Comparison of ENCODE assay signal across 25 cellular contexts in the genomic region with DNA sequence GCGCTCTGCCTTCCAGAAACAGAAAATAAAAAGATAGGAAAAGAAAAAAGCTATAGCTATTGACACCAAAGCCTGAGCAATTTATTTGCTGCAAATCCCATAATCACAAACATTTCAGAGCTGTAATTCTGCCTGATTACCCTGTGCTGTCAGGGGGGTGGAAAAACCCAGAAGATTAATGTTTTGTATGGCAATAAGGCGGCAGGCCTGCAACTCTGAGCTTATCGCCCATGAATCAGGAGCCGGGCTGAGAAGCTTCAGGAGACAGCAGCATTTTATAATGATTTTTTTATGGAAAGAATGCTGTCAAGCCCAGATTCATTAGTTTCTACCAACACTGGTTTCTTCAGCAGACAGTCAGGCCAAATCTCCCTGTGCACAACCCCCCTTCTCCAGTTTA.
"Had no signal": no experiment of that assay in that cellular context is flagged by ENCODE, and none has a peak within 500 bp of the region (broad histone marks: within the 10 kb centered on the region; RNA-seq: fewer than 3 reads in every experiment).

No MANE protein-coding gene starts in this region.

- H3K27ac ChIP-seq: esophagus squamous epithelium, gastroesophageal sphincter, thoracic aorta, upper lobe of left lung had no signal

- H3K9me3 ChIP-seq: esophagus squamous epithelium, gastroesophageal sphincter, thoracic aorta, upper lobe of left lung had no signal

- H3K27me3 Mint-ChIP-seq: activated B cell treated with CpG ODN at 0.5 μM for 24 hours; activated CD4-positive, alpha-beta T cell treated with anti-CD3 and anti-CD28 coated beads for 36 hours; activated naive CD4-positive, alpha-beta T cell treated with anti-CD3 and anti-CD28 coated beads, Interleukin-2, amount 10 ng/mL, durations not matched to agents 7 days and 5 days; memory B cell; stimulated activated naive B cell treated with anti-CD40 and anti-IgM and Interleukin-4, amounts not matched to agents 10 μg/mL and 1 μg/mL and 100 μg/mL, for 72 hours had no signal

- H3K27ac Mint-ChIP-seq: activated B cell treated with CpG ODN at 0.5 μM for 24 hours; activated CD4-positive, alpha-beta T cell treated with anti-CD3 and anti-CD28 coated beads for 36 hours; activated naive CD4-positive, alpha-beta T cell treated with anti-CD3 and anti-CD28 coated beads, Interleukin-2, amount 10 ng/mL, durations not matched to agents 7 days and 5 days; endodermal cell; memory B cell; stimulated activated naive B cell treated with anti-CD40 and anti-IgM and Interleukin-4, amounts not matched to agents 10 μg/mL and 1 μg/mL and 100 μg/mL, for 72 hours; T-helper 1 cell treated with Interleukin-12 subunit alpha and Interleukin-12 subunit beta and Interleukin-4 antibody, amounts not matched to agents 30 μg/mL and 1 μg/mL, for 36 hours had no signal

- ATAC-seq: activated CD4-positive, alpha-beta T cell treated with anti-CD3 and anti-CD28 coated beads for 36 hours; activated T-cell treated with anti-CD3 and anti-CD28 coated beads, Interleukin-2, amount 50 U/mL, for 4 hours; gastroesophageal sphincter; left cardiac atrium; stimulated activated naive B cell treated with anti-CD40 and anti-IgM and Interleukin-4, amounts not matched to agents 10 μg/mL and 1 μg/mL and 100 μg/mL, for 72 hours had no signal

- H3K9me3 Mint-ChIP-seq: activated B cell treated with CpG ODN at 0.5 μM for 24 hours; activated naive CD4-positive, alpha-beta T cell treated with anti-CD3 and anti-CD28 coated beads, Interleukin-2, amount 10 ng/mL, durations not matched to agents 7 days and 5 days; activated T-cell treated with anti-CD3 and anti-CD28 coated beads, Interleukin-2, amount 50 U/mL, for 4 hours; stimulated activated naive B cell treated with anti-CD40 and anti-IgM and Interleukin-4, amounts not matched to agents 10 μg/mL and 1 μg/mL and 100 μg/mL, for 72 hours; T-helper 1 cell treated with Interleukin-12 subunit alpha and Interleukin-12 subunit beta and Interleukin-4 antibody, amounts not matched to agents 30 μg/mL and 1 μg/mL, for 36 hours had no signal

- H3K27me3 ChIP-seq: esophagus squamous epithelium, gastroesophageal sphincter, upper lobe of left lung had no signal

- H3K4me3 ChIP-seq: esophagus squamous epithelium, gastroesophageal sphincter, thoracic aorta, upper lobe of left lung had no signal

- DNase-seq: activated B cell treated with CpG ODN at 0.5 μM for 24 hours; activated CD4-positive, alpha-beta T cell treated with anti-CD3 and anti-CD28 coated beads for 36 hours; activated CD4-positive, alpha-beta T cell treated with anti-CD3 and anti-CD28 coated beads, Interleukin-2, amount 50 U/mL, for 48 hours; activated CD8-positive, alpha-beta memory T cell treated with anti-CD3 and anti-CD28 coated beads, Interleukin-2, amount 50 U/mL, for 48 hours; activated effector memory CD4-positive, alpha-beta T cell treated with anti-CD3 and anti-CD28 coated beads, Interleukin-2, amount 50 U/mL, for 16 hours; activated naive CD4-positive, alpha-beta T cell treated with anti-CD3 and anti-CD28 coated beads, Interleukin-2, amount 10 ng/mL, durations not matched to agents 7 days and 5 days; activated T-cell treated with anti-CD3 and anti-CD28 coated beads, Interleukin-2, amount 50 U/mL, for 4 hours; cortex of kidney; endodermal cell; esophagus squamous epithelium; head of caudate nucleus; hypothalamus; islet precursor cell; left cardiac atrium; nucleus accumbens; retina; stimulated activated CD4-positive, alpha-beta T cell treated with anti-CD3 and anti-CD28 coated beads, Interleukin-2, amount 100 ng/mL, for 48 hours; stimulated activated CD8-positive, alpha-beta memory T cell treated with anti-CD3 and anti-CD28 coated beads, Interleukin-4, amount 100 ng/mL, for 48 hours; stimulated activated naive B cell treated with anti-CD40 and anti-IgM and Interleukin-4, amounts not matched to agents 10 μg/mL and 1 μg/mL and 100 μg/mL, for 72 hours; T1000; upper lobe of left lung had no signal

- H3K4me3 Mint-ChIP-seq: activated B cell treated with CpG ODN at 0.5 μM for 24 hours; activated CD4-positive, alpha-beta T cell treated with anti-CD3 and anti-CD28 coated beads for 36 hours; activated naive CD4-positive, alpha-beta T cell treated with anti-CD3 and anti-CD28 coated beads, Interleukin-2, amount 10 ng/mL, durations not matched to agents 7 days and 5 days; activated T-cell treated with anti-CD3 and anti-CD28 coated beads, Interleukin-2, amount 50 U/mL, for 4 hours; endodermal cell; memory B cell; stimulated activated naive B cell treated with anti-CD40 and anti-IgM and Interleukin-4, amounts not matched to agents 10 μg/mL and 1 μg/mL and 100 μg/mL, for 72 hours; T-helper 1 cell treated with Interleukin-12 subunit alpha and Interleukin-12 subunit beta and Interleukin-4 antibody, amounts not matched to agents 30 μg/mL and 1 μg/mL, for 36 hours had no signal

- H3K4me1 Mint-ChIP-seq: activated B cell treated with CpG ODN at 0.5 μM for 24 hours; activated CD4-positive, alpha-beta T cell treated with anti-CD3 and anti-CD28 coated beads for 36 hours; memory B cell had no signal

- H3K4me1 ChIP-seq: esophagus squamous epithelium, gastroesophageal sphincter, upper lobe of left lung had no signal

- H3K36me3 ChIP-seq: esophagus squamous epithelium, gastroesophageal sphincter, thoracic aorta, upper lobe of left lung had no signal

- H3K36me3 Mint-ChIP-seq: activated naive CD4-positive, alpha-beta T cell treated with anti-CD3 and anti-CD28 coated beads, Interleukin-2, amount 10 ng/mL, durations not matched to agents 7 days and 5 days; memory B cell; stimulated activated naive B cell treated with anti-CD40 and anti-IgM and Interleukin-4, amounts not matched to agents 10 μg/mL and 1 μg/mL and 100 μg/mL, for 72 hours had no signal
